ENCODE assay signal across 8 cellular contexts in the genomic region with DNA sequence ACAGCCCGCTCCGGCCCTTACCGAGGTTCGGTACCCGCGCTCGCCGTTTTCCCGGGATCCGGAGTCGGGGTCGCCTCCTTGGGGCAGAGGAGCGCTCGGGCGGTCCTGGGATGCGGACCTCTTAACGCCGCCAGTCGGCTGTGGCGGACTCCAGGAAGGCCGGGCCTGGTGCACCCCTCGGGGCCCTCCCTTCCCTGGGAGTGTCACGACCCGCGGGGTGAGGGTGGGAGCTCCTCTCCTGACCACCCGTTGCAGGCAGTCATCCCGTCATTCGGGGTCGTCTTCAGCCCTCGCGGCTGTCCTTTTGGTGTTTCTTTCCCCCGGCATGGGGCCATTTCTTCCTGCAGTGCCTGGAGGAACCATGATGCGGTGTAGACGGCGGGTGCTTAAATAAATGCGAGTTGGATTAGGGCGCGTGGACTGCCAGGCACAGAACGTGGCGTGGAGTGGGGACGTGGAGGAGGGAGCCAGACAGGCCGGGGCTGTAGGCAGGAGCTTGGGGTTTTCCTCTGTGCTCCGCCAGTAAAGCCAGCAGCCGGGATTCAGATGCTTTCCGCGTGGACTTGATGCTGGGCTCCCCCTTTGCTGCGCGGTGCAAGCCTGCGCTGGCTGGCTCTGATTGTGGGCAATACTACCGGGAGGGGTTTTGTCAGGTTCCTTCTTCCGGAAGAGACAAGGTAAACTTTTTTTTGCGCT. TPM values are rescaled to one million over a fixed set of nuclear protein-coding genes. Genes with fewer than 3 reads are reported as not detected.
DNase-seq lines count a peak whose midpoint lies in the region; ATAC-seq and TF ChIP-seq lines count a peak whose summit lies in the region.

No MANE protein-coding gene starts in this region.

- no peak for TF ChIP-seq EP300 in neural cell (conservative IDR thresholded peaks at IDR 0.05; ENCODE audit: poor library complexity, severe bottlenecking)

- no peaks in the 10 kb centered on the region for H3F3A ChIP-seq in neural cell (ENCODE audit: insufficient read depth, low read length, poor library complexity, severe bottlenecking)

- no peak for TF ChIP-seq RAD21 in neural cell (conservative IDR thresholded peaks at IDR 0.05)

- H3K4me2 ChIP-seq in neural cell (ENCODE audit: low read length): peak overlapping the region; percentile 73

- no peaks in the 10 kb centered on the region for H3K36me3 ChIP-seq in NT2/D1 (ENCODE audit: insufficient read depth, insufficient read length, low read length)
- H3K36me3 ChIP-seq in neural cell (ENCODE audit: insufficient read depth, low read length): no peaks in the 10 kb centered on the region

- in situ Hi-C loops in GM13976 (cut with MboI; ENCODE audit: low sequenced_read_pairs, unreplicated experiment): no loop called here

- H3K9me3 ChIP-seq in NT2/D1 (ENCODE audit: insufficient read depth, low read length) (no peaks in the 10 kb centered on the region), neural cell (ENCODE audit: low read length) (no peaks in the 10 kb centered on the region)

- DNase-seq in GM13976 (ENCODE audit: low spot score): peak; percentile 59
- no peak for DNase-seq in NT2/D1 (ENCODE audit: low read depth, low spot score)
- peak; percentile 17 to 32 for DNase-seq in activated T-helper 1 cell treated with anti-CD3 and anti-CD28 coated beads, Interleukin-2, amount 50 U/mL, for 16 hours (ENCODE audit: low read depth in 1 of 2, low spot score in 1 of 2)
- DNase-seq in fibroblast of the conjunctiva (ENCODE audit: low read depth): peak; percentile 26
- peak in 46 of 49 donors; percentile 40 to 89 (median 63) for DNase-seq in substantia nigra (lab: John Stamatoyannopoulos, UW)

- peaks cover 4% of the 10 kb centered on the region for H3K4me1 ChIP-seq in NT2/D1 (ENCODE audit: insufficient read depth, insufficient read length)

- peak overlapping the region; percentile 99 for H2AFZ ChIP-seq in neural cell (ENCODE audit: low read depth, low read length)

- H3K4me3 ChIP-seq in NT2/D1 (ENCODE audit: insufficient read length, low read depth) (peak overlapping the region; percentile 80), neural cell (ENCODE audit: low read length) (peak overlapping the region; percentile 100)

- no peak; the same call in 1 of the 2 replicates for TF ChIP-seq CTCF in 22Rv1 (IDR thresholded peaks at IDR 0.05)
- no peak for TF ChIP-seq CTCF in GM13976 (IDR thresholded peaks at IDR 0.05; ENCODE audit: borderline replicate concordance, control extremely low read depth, extremely low read depth, insufficient read depth, missing control alignments)
- peak; percentile 27 for TF ChIP-seq CTCF in neural cell (IDR thresholded peaks at IDR 0.05; ENCODE audit: poor library complexity, severe bottlenecking)

- H3K9me2 ChIP-seq in neural cell (ENCODE audit: insufficient read depth, low read length): no peaks in the 10 kb centered on the region

- peak overlapping the region; percentile 83 for H3K9ac ChIP-seq in NT2/D1 (ENCODE audit: insufficient read length, low read depth)
- peak overlapping the region; percentile 77 for H3K9ac ChIP-seq in neural cell (ENCODE audit: low read length)

- H3K79me2 ChIP-seq in neural cell (replicated peaks; ENCODE audit: insufficient read depth, low read length): no peaks in the 10 kb centered on the region

- peak; percentile 22 for ATAC-seq in HG02938 (IDR thresholded peaks at IDR 0.05; ENCODE audit: unreplicated experiment)

- no peaks in the 10 kb centered on the region for H4K20me1 ChIP-seq in neural cell (ENCODE audit: insufficient read depth)

- H3K27me3 ChIP-seq in NT2/D1 (ENCODE audit: insufficient read depth, insufficient read length): no peaks in the 10 kb centered on the region
- no peaks in the 10 kb centered on the region for H3K27me3 ChIP-seq in neural cell (ENCODE audit: insufficient read depth, low read depth, low read length)

- H3K27ac ChIP-seq in 22Rv1 (peak overlapping the region; percentile 95), neural cell (ENCODE audit: low read length) (peak overlapping the region; percentile 45), substantia nigra (ENCODE audit: low read depth, low read length, poor library complexity, severe bottlenecking) (peak overlapping the region; percentile 97)

TF ChIP-seq in neural cell, 6 proteins besides CTCF, POLR2A, EP300 and RAD21:
- TF ChIP-seq EZH2 (IDR thresholded peaks at IDR 0.05; ENCODE audit: borderline replicate concordance, insufficient read depth, low read length, poor library complexity, severe bottlenecking) (no peak), POLR2AphosphoS5 (IDR thresholded peaks at IDR 0.05) (peak; percentile 28), TAF1 (IDR thresholded peaks at IDR 0.05; ENCODE audit: low read depth) (peak; percentile 23), SMC3 (conservative IDR thresholded peaks at IDR 0.05; ENCODE audit: poor library complexity) (peak; percentile 14), MXI1 (conservative IDR thresholded peaks at IDR 0.05; ENCODE audit: poor library complexity, severe bottlenecking) (peak; percentile 82)

RNA-seq across cellular contexts. Expression of gene KDM4C, which starts 0.8 kb away (rescaled TPM):
- 20.7 and 21.1 TPM in 2 replicates for polyA plus RNA-seq in neural cell
- 53.3 and 61.5 TPM in 2 replicates for polyA minus RNA-seq in neural cell

Comparison
In these comparisons a context has a peak if more than half of its experiments do, and no peak if none do; other contexts are left out.
1. H3K27ac ChIP-seq: peak in every context shown above with its lines; median percentile 97 in substantia nigra; 95 in 22Rv1; 45 in neural cell.